8 cellular contexts compared by ENCODE assay signal in genomic region chr19:18173054-18173571, GRCh38. TPM values are rescaled to one million over a fixed set of nuclear protein-coding genes. Genes with fewer than 3 reads are reported as not detected.
A peak's percentile ranks its signal among the peaks of the same experiment; 100 is the strongest.
DNase-seq lines count a peak whose midpoint lies in the region; ATAC-seq and TF ChIP-seq lines count a peak whose summit lies in the region.

No MANE protein-coding gene starts in this region.

- no peak for TF ChIP-seq EP300 in gastroesophageal sphincter (IDR thresholded peaks at IDR 0.05)

- H3K36me3 Mint-ChIP-seq in activated naive CD4-positive, alpha-beta T cell treated with anti-CD3 and anti-CD28 coated beads, Interleukin-2, amount 10 ng/mL, durations not matched to agents 7 days and 5 days = peaks cover 25% of the 10 kb centered on the region

- TF ChIP-seq CTCF in Peyer's patch (IDR thresholded peaks at IDR 0.05) (no peak), gastroesophageal sphincter (IDR thresholded peaks at IDR 0.05) (no peak), gastrocnemius medialis (IDR thresholded peaks at IDR 0.05 in 4 of 5, conservative IDR thresholded peaks at IDR 0.05 in 1 of 5) (no peak)

- intact Hi-C loops in gastrocnemius medialis (cut with DNase I; ENCODE audit: low total_unique reads) = no loop called here

- H3K27me3 Mint-ChIP-seq in activated naive CD4-positive, alpha-beta T cell treated with anti-CD3 and anti-CD28 coated beads, Interleukin-2, amount 10 ng/mL, durations not matched to agents 7 days and 5 days = no peaks in the 10 kb centered on the region

- CTCF ChIA-PET in activated naive CD4-positive, alpha-beta T cell treated with anti-CD3 and anti-CD28 coated beads, Interleukin-2, amount 10 ng/mL, durations not matched to agents 7 days and 5 days (lab: Charles Lee) = interaction anchor here (1.7 kb wide), 1 partner anchor 61 kb away, joined by 4 read pairs; no protein-coding TSS in a partner anchor

- in situ Hi-C loops in gastrocnemius medialis (cut with MboI; ENCODE audit: low sequenced_read_pairs in 4 of 4) = no loop called here

- DNase-seq in activated naive CD4-positive, alpha-beta T cell treated with anti-CD3 and anti-CD28 coated beads, Interleukin-2, amount 10 ng/mL, durations not matched to agents 7 days and 5 days = no peak
- no peak for DNase-seq in activated naive CD4-positive, alpha-beta T cell (lab: John Stamatoyannopoulos, UW)
- DNase-seq in Peyer's patch = peak in 2 of 3 donors; percentile 83 to 87
- DNase-seq in gastrocnemius medialis = peak in 1 of 2 donors; percentile 52
- DNase-seq in DMS 273 (lab: John Stamatoyannopoulos, UW; ENCODE audit: unreplicated experiment) = no peak
- no peak for DNase-seq in mesenteric fat pad (ENCODE audit: low spot score)

- H3K36me3 ChIP-seq in Peyer's patch = peaks cover 0 to 31% (median 0%) of the 10 kb centered on the region in 3 donors
- peaks cover 0 to 19% of the 10 kb centered on the region in 2 donors for H3K36me3 ChIP-seq in gastroesophageal sphincter
- H3K36me3 ChIP-seq in gastrocnemius medialis = peaks cover 0 to 15% of the 10 kb centered on the region in 2 donors

- ATAC-seq in gastroesophageal sphincter (peak; percentile 29), gastrocnemius medialis (no peak), GM21723 (IDR thresholded peaks at IDR 0.05; ENCODE audit: unreplicated experiment) (no peak)

- H3K27ac ChIP-seq in Peyer's patch = peak overlapping the region; percentile 70 to 91 (median 78)
- peak overlapping the region in 3 of 4 donors; percentile 54 to 74 (median 66) for H3K27ac ChIP-seq in gastroesophageal sphincter
- peak overlapping the region in 3 of 4 donors; percentile 17 to 55 (median 35) for H3K27ac ChIP-seq in gastrocnemius medialis

- H3K27ac Mint-ChIP-seq in activated naive CD4-positive, alpha-beta T cell treated with anti-CD3 and anti-CD28 coated beads, Interleukin-2, amount 10 ng/mL, durations not matched to agents 7 days and 5 days = peak overlapping the region; percentile 75

- H3K9me3 ChIP-seq in Peyer's patch (no peaks in the 10 kb centered on the region), gastroesophageal sphincter (no peaks in the 10 kb centered on the region), gastrocnemius medialis (no peaks in the 10 kb centered on the region)

- peak overlapping the region; percentile 87 for H3K4me3 Mint-ChIP-seq in activated naive CD4-positive, alpha-beta T cell treated with anti-CD3 and anti-CD28 coated beads, Interleukin-2, amount 10 ng/mL, durations not matched to agents 7 days and 5 days

- H3K4me1 ChIP-seq in Peyer's patch = peaks cover 0 to 25% (median 12%) of the 10 kb centered on the region in 4 donors
- peaks cover 0 to 24% (median 4%) of the 10 kb centered on the region in 3 donors for H3K4me1 ChIP-seq in gastroesophageal sphincter
- H3K4me1 ChIP-seq in gastrocnemius medialis = peaks cover 8 to 12% of the 10 kb centered on the region in 2 donors

- no peaks in the 10 kb centered on the region for H3K9me3 Mint-ChIP-seq in activated naive CD4-positive, alpha-beta T cell treated with anti-CD3 and anti-CD28 coated beads, Interleukin-2, amount 10 ng/mL, durations not matched to agents 7 days and 5 days

- no peaks in the 10 kb centered on the region for H3K27me3 ChIP-seq in Peyer's patch
- no peaks in the 10 kb centered on the region for H3K27me3 ChIP-seq in gastroesophageal sphincter
- peaks cover 0 to 3% (median 0%) of the 10 kb centered on the region in 3 donors for H3K27me3 ChIP-seq in gastrocnemius medialis

- H3K4me3 ChIP-seq in Peyer's patch = peak overlapping the region; percentile 56 to 80 (median 68)
- peak overlapping the region; percentile 46 to 75 for H3K4me3 ChIP-seq in gastroesophageal sphincter
- H3K4me3 ChIP-seq in gastrocnemius medialis = peak overlapping the region; percentile 63 to 79 (median 68)

- WGBS in gastroesophageal sphincter (ENCODE audit: low coverage in 1 of 2), 2 donors = 22 to 31% methylated on average over 5 of the region's 18 CpGs

- peaks cover 30% of the 10 kb centered on the region for H3K4me1 Mint-ChIP-seq in activated naive CD4-positive, alpha-beta T cell treated with anti-CD3 and anti-CD28 coated beads, Interleukin-2, amount 10 ng/mL, durations not matched to agents 7 days and 5 days

- TF ChIP-seq POLR2A in Peyer's patch (IDR thresholded peaks at IDR 0.05) = no peak
- no peak for TF ChIP-seq POLR2A in gastroesophageal sphincter (IDR thresholded peaks at IDR 0.05)
- TF ChIP-seq POLR2A in gastrocnemius medialis (IDR thresholded peaks at IDR 0.05) = no peak

RNA-seq across cellular contexts. Expression of gene IFI30, which starts 0.5 kb away (rescaled TPM):
- 100 to 1,000 TPM in 1 of 4 donors, 10 to 100 TPM in 3; 54.9 to 109 (median 60.7) TPM for total RNA-seq in Peyer's patch
- 10 to 100 TPM in 3 of 4 donors, 1 to 10 TPM in 1; 4.4 to 79.6 (median 40.8) TPM for total RNA-seq in gastroesophageal sphincter
- 10 to 100 TPM in 2 of 4 donors, 1 to 10 TPM in 2; 3.5 to 20.4 (median 14.0) TPM for total RNA-seq in gastrocnemius medialis
- total RNA-seq in mesenteric fat pad = 236 TPM

RNA-seq across cellular contexts. Expression of gene MPV17L2, which starts 19.9 kb away (rescaled TPM):
- total RNA-seq in Peyer's patch = 10 to 100 TPM in 3 of 4 donors, 1 to 10 TPM in 1; 4.1 to 19.6 (median 16.0) TPM
- 10 to 100 TPM; 13.8 to 30.7 (median 22.4) TPM for total RNA-seq in gastroesophageal sphincter
- 10 to 100 TPM; 18.1 to 38.9 (median 33.0) TPM for total RNA-seq in gastrocnemius medialis
- total RNA-seq in mesenteric fat pad = 10.7 TPM

RNA-seq across cellular contexts. Expression of gene PIK3R2, which starts 20.1 kb away (rescaled TPM):
- total RNA-seq in Peyer's patch = 10 to 100 TPM; 19.7 to 45.4 (median 28.2) TPM
- total RNA-seq in gastroesophageal sphincter = 10 to 100 TPM in 3 of 4 donors, 1 to 10 TPM in 1; 5.3 to 30.1 (median 22.7) TPM
- 10 to 100 TPM in 1 of 4 donors, 1 to 10 TPM in 3; 5.6 to 11.9 (median 6.0) TPM for total RNA-seq in gastrocnemius medialis
- total RNA-seq in mesenteric fat pad = 14.8 TPM

RNA-seq across cellular contexts. Expression of gene RAB3A, which starts 30.7 kb away (rescaled TPM):
- total RNA-seq in Peyer's patch (1 to 10 TPM in 3 of 4 donors, not detected in 1; 6.1 to 9.5 (median 8.3) TPM), gastroesophageal sphincter (1 to 10 TPM in 3 of 4 donors, under 1 TPM in 1; 0.92 to 3.8 (median 1.6) TPM), gastrocnemius medialis (1 to 10 TPM in 1 of 4 donors, under 1 TPM in 1, not detected in 2; 0.51 to 2.3 TPM), mesenteric fat pad (3.0 TPM)

RNA-seq across cellular contexts. Expression of gene PDE4C, which starts 53.1 kb away (rescaled TPM):
- total RNA-seq in Peyer's patch (1 to 10 TPM in 3 of 4 donors, not detected in 1; 3.9 to 8.3 (median 8.3) TPM), gastroesophageal sphincter (1 to 10 TPM in 1 of 4 donors, under 1 TPM in 3; 0.35 to 2.3 (median 0.53) TPM), gastrocnemius medialis (1 to 10 TPM in 1 of 4 donors, under 1 TPM in 2, not detected in 1; 0.65 to 2.6 (median 0.76) TPM), mesenteric fat pad (not detected)

Comparison
In these comparisons a context has a peak if more than half of its experiments do, and no peak if none do; other contexts are left out.
1. DNase-seq: peak in Peyer's patch (2 of 3); none in activated naive CD4-positive, alpha-beta T cell treated with anti-CD3 and anti-CD28 coated beads, Interleukin-2, amount 10 ng/mL, durations not matched to agents 7 days and 5 days (single experiment), activated naive CD4-positive, alpha-beta T cell (0 of 4), DMS 273 (single experiment) and mesenteric fat pad (single experiment).
2. Peak in every context shown above with its lines, with median percentiles within 50 percentile points of each other: H3K27ac ChIP-seq and H3K4me3 ChIP-seq.